Comparison of ENCODE assay signal across 4 cellular contexts in the genomic region with DNA sequence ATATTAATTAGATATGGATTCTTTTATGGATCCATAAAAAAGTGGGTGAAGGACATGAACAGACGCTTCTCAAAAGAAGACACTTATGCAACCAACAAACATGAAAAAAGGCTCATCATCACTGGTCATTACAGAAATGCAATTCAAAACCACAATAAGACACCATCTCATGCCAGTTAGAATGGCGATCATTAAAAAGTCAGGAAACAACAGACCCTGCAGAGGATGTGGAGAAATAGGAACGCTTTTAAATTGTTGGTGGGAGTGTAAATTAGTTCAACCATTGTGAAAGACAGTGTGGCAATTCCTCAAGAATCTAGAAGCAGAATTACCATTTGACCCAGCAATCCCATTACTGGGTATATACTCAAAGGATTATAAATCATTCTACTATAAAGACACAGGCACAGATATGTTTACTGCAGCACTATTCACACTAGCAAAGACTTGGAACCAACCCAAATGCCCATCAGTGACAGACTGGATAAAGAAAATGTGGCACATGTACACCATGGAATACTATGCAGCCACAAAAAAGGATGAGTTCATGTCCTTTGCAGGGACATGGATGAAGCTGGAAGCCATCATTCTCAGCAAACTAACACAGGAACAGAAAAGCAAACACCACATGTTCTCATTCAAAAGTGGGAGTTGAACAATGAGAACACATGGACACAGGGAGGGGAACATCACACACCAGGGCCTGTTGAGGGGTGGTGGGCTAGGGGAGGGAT. TPM values are rescaled to one million over a fixed set of nuclear protein-coding genes. Genes with fewer than 3 reads are reported as not detected.
"Had no signal": no experiment of that assay in that cellular context is flagged by ENCODE, and none has a peak within 500 bp of the region (broad histone marks: within the 10 kb centered on the region; RNA-seq: fewer than 3 reads in every experiment).

No MANE protein-coding gene starts in this region.

RNA-seq across cellular contexts. Expression of gene ATP8B4, which starts 13.4 kb away (rescaled TPM):
- total RNA-seq: glomerular endothelial cell had no signal

RNA-seq across cellular contexts. Expression of gene SLC27A2, which starts 49.6 kb away (rescaled TPM):
- total RNA-seq: ascending aorta, cardiac muscle cell, psoas muscle had no signal
